Comparison of ENCODE assay signal across 9 cellular contexts in genomic region chr15:94263341-94264273, GRCh38. TPM values are rescaled to one million over a fixed set of nuclear protein-coding genes. Genes with fewer than 3 reads are reported as not detected.
DNase-seq lines count a peak whose midpoint lies in the region; ATAC-seq and TF ChIP-seq lines count a peak whose summit lies in the region.
"Had no signal": no experiment of that assay in that cellular context is flagged by ENCODE, and none has a peak within 500 bp of the region (broad histone marks: within the 10 kb centered on the region; RNA-seq: fewer than 3 reads in every experiment).

No MANE protein-coding gene starts in this region.

- peak overlapping the region; percentile 38 for H3K9ac ChIP-seq in SK-N-MC (ENCODE audit: insufficient read length)

- H3K27me3 Mint-ChIP-seq in T-helper 2 cell treated with Interferon-gamma antibody and Interleukin-4, amounts not matched to agents 5 μg/mL and 100 μg/mL, for 36 hours (ENCODE audit: low read depth), result no peaks in the 10 kb centered on the region
- no peaks in the 10 kb centered on the region for H3K27me3 Mint-ChIP-seq in stimulated activated memory B cell treated with anti-CD40 and anti-IgM and Interleukin-4, amounts not matched to agents 10 μg/mL and 1 μg/mL and 100 μg/mL, for 72 hours

- peaks cover 48% of the 10 kb centered on the region for H3K4me1 Mint-ChIP-seq in T-helper 2 cell treated with Interferon-gamma antibody and Interleukin-4, amounts not matched to agents 5 μg/mL and 100 μg/mL, for 36 hours (ENCODE audit: low read depth)
- H3K4me1 Mint-ChIP-seq in stimulated activated memory B cell treated with anti-CD40 and anti-IgM and Interleukin-4, amounts not matched to agents 10 μg/mL and 1 μg/mL and 100 μg/mL, for 72 hours, result peaks cover 63% of the 10 kb centered on the region

- peaks cover 35% of the 10 kb centered on the region for H3K36me3 Mint-ChIP-seq in T-helper 2 cell treated with Interferon-gamma antibody and Interleukin-4, amounts not matched to agents 5 μg/mL and 100 μg/mL, for 36 hours (ENCODE audit: low read depth)
- H3K36me3 Mint-ChIP-seq in stimulated activated memory B cell treated with anti-CD40 and anti-IgM and Interleukin-4, amounts not matched to agents 10 μg/mL and 1 μg/mL and 100 μg/mL, for 72 hours, result peaks cover 5% of the 10 kb centered on the region

- H3K36me3 ChIP-seq in SK-N-MC (ENCODE audit: insufficient read depth, low read length), result no peaks in the 10 kb centered on the region
- H3K36me3 ChIP-seq in transverse colon, result no peaks in the 10 kb centered on the region

- no peak for TF ChIP-seq CTCF in transverse colon (IDR thresholded peaks at IDR 0.05)

- in situ Hi-C loops in transverse colon (cut with MboI; ENCODE audit: low pct_ligation_motif_present in 1 of 4, low pct_unique_long_range_greater_than_20kb in 1 of 4, low sequenced_read_pairs in 3 of 4), result no loop called here

- H3K4me3 Mint-ChIP-seq in T-helper 2 cell treated with Interferon-gamma antibody and Interleukin-4, amounts not matched to agents 5 μg/mL and 100 μg/mL, for 36 hours, result no peak overlapping the region
- H3K4me3 Mint-ChIP-seq in stimulated activated memory B cell treated with anti-CD40 and anti-IgM and Interleukin-4, amounts not matched to agents 10 μg/mL and 1 μg/mL and 100 μg/mL, for 72 hours, result peak overlapping the region; percentile 4

- no peak for TF ChIP-seq EP300 in transverse colon (IDR thresholded peaks at IDR 0.05; ENCODE audit: low read depth)

- WGBS in transverse colon (ENCODE audit: low coverage in 1 of 2), 2 donors, result 58 to 70% methylated on average over 7 of the region's 7 CpGs

- ATAC-seq in HG02884 (IDR thresholded peaks at IDR 0.05; ENCODE audit: unreplicated experiment), result peak; percentile 37
- peak; percentile 56 for ATAC-seq in stimulated activated memory B cell treated with anti-CD40 and anti-IgM and Interleukin-4, amounts not matched to agents 10 μg/mL and 1 μg/mL and 100 μg/mL, for 72 hours

- intact Hi-C loops in transverse colon (cut with DNase I; ENCODE audit: low total_unique reads), result no loop called here

- no peak for DNase-seq in T-helper 2 cell treated with Interferon-gamma antibody and Interleukin-4, amounts not matched to agents 5 μg/mL and 100 μg/mL, for 36 hours (ENCODE audit: low spot score)
- DNase-seq in T-helper 2 cell, result no peak
- DNase-seq in SK-N-MC (ENCODE audit: low read depth, low spot score), result no peak
- DNase-seq in NCI-H187 treated with DMSO at 0.1 percent for 48 hours (lab: John Stamatoyannopoulos, UW), result no peak
- DNase-seq in transverse colon, result no peak
- no peak for DNase-seq in RPMI8226
- DNase-seq: NCI-H187 had no signal

- no peaks in the 10 kb centered on the region for H3K27me3 ChIP-seq in transverse colon

- no peak for TF ChIP-seq POLR2A in transverse colon (IDR thresholded peaks at IDR 0.05)

- peaks cover 0 to 25% (median 4%) of the 10 kb centered on the region in 4 donors for H3K4me1 ChIP-seq in transverse colon

- no peaks in the 10 kb centered on the region for H3K9me3 Mint-ChIP-seq in T-helper 2 cell treated with Interferon-gamma antibody and Interleukin-4, amounts not matched to agents 5 μg/mL and 100 μg/mL, for 36 hours
- no peaks in the 10 kb centered on the region for H3K9me3 Mint-ChIP-seq in stimulated activated memory B cell treated with anti-CD40 and anti-IgM and Interleukin-4, amounts not matched to agents 10 μg/mL and 1 μg/mL and 100 μg/mL, for 72 hours

- H3K4me3 ChIP-seq in SK-N-MC (peak overlapping the region; percentile 27), transverse colon (no peak overlapping the region)

- H3K9me3 ChIP-seq in SK-N-MC (ENCODE audit: low read depth, low read length) (no peaks in the 10 kb centered on the region), transverse colon (no peaks in the 10 kb centered on the region)

- H3K27ac Mint-ChIP-seq in T-helper 2 cell treated with Interferon-gamma antibody and Interleukin-4, amounts not matched to agents 5 μg/mL and 100 μg/mL, for 36 hours, result peak overlapping the region; percentile 70
- peak overlapping the region; percentile 82 for H3K27ac Mint-ChIP-seq in stimulated activated memory B cell treated with anti-CD40 and anti-IgM and Interleukin-4, amounts not matched to agents 10 μg/mL and 1 μg/mL and 100 μg/mL, for 72 hours

- H3K27ac ChIP-seq in SK-N-MC (peak overlapping the region; percentile 80), transverse colon (no peak overlapping the region)

RNA-seq across cellular contexts. Expression of gene MCTP2, which starts 32.2 kb away (rescaled TPM):
- 100 to 1,000 TPM; 108 to 409 (median 144) TPM for total RNA-seq in transverse colon
